In the genomic region with DNA sequence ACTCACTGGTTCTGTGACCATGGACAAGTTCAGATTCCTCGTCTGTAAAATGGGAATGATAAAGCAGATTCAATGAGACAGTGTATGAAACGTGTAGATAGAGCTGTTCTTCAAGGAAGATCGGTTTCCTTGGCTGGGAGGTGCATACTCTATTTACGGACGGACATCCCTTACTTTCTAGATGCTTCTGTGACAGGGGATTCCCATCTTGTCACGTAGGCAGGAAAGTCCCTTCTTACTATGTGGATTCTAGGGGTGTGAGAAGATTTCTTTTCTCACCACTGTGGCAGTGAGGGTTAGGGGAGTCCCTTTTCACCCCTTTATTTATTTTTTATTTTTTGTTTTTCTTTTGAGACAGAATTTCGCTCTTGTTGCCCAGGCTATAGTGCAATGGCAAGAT, we compare ENCODE assay signal across 11 cellular contexts.
DNase-seq lines count a peak whose midpoint lies in the region; ATAC-seq and TF ChIP-seq lines count a peak whose summit lies in the region.
"Had no signal": no experiment of that assay in that cellular context is flagged by ENCODE, and none has a peak within 500 bp of the region (broad histone marks: within the 10 kb centered on the region; RNA-seq: fewer than 3 reads in every experiment).

No MANE protein-coding gene starts in this region.

- H3K4me1 Mint-ChIP-seq in stimulated activated memory B cell treated with anti-CD40 and anti-IgM and Interleukin-4, amounts not matched to agents 10 μg/mL and 1 μg/mL and 100 μg/mL, for 72 hours = peaks cover 47% of the 10 kb centered on the region

- H3K9me3 ChIP-seq in uterus = peaks cover 0 to 6% of the 10 kb centered on the region in 2 donors
- H3K9me3 ChIP-seq: suprapubic skin had no signal

- no peak for TF ChIP-seq CTCF in uterus (IDR thresholded peaks at IDR 0.05)

- peak overlapping the region; percentile 26 for H3K4me3 Mint-ChIP-seq in stimulated activated memory B cell treated with anti-CD40 and anti-IgM and Interleukin-4, amounts not matched to agents 10 μg/mL and 1 μg/mL and 100 μg/mL, for 72 hours

- no peaks in the 10 kb centered on the region for H3K27me3 ChIP-seq in uterus
- H3K27me3 ChIP-seq: suprapubic skin had no signal

- no peaks in the 10 kb centered on the region for H3K27me3 Mint-ChIP-seq in stimulated activated memory B cell treated with anti-CD40 and anti-IgM and Interleukin-4, amounts not matched to agents 10 μg/mL and 1 μg/mL and 100 μg/mL, for 72 hours

- H3K36me3 ChIP-seq in uterus = no peaks in the 10 kb centered on the region
- H3K36me3 ChIP-seq: suprapubic skin had no signal

- DNase-seq in HPDE6-E6E7 (ENCODE audit: extremely low spot score) (no peak), uterus (no peak)
- no peak for DNase-seq in stimulated activated naive CD4-positive, alpha-beta T cell (lab: John Stamatoyannopoulos, UW)
- DNase-seq: effector CD4-positive, alpha-beta T cell; NCI-H146; stimulated activated CD4-positive, alpha-beta T cell treated with anti-CD3 and anti-CD28 coated beads, Interleukin-2, amount 100 ng/mL, for 48 hours had no signal

- TF ChIP-seq POLR2A in uterus (IDR thresholded peaks at IDR 0.05) = no peak

- H3K36me3 Mint-ChIP-seq in stimulated activated memory B cell treated with anti-CD40 and anti-IgM and Interleukin-4, amounts not matched to agents 10 μg/mL and 1 μg/mL and 100 μg/mL, for 72 hours = peaks cover 4% of the 10 kb centered on the region

- peak overlapping the region; percentile 74 for H3K27ac Mint-ChIP-seq in stimulated activated memory B cell treated with anti-CD40 and anti-IgM and Interleukin-4, amounts not matched to agents 10 μg/mL and 1 μg/mL and 100 μg/mL, for 72 hours

- H3K4me3 ChIP-seq in uterus = no peak overlapping the region
- H3K4me3 ChIP-seq: suprapubic skin had no signal

- no peak overlapping the region for H3K27ac ChIP-seq in uterus
- H3K27ac ChIP-seq: suprapubic skin had no signal

- no peaks in the 10 kb centered on the region for H3K4me1 ChIP-seq in uterus

- intact Hi-C loops in uterus (cut with DNase I; ENCODE audit: low total_unique reads) = no loop called here

- peak; percentile 85 for ATAC-seq in GM18907 (IDR thresholded peaks at IDR 0.05; ENCODE audit: unreplicated experiment)
- ATAC-seq in HG02571 (IDR thresholded peaks at IDR 0.05; ENCODE audit: unreplicated experiment) = peak; percentile 72
- ATAC-seq in HG03469 (IDR thresholded peaks at IDR 0.05; ENCODE audit: unreplicated experiment) = peak; percentile 51
- ATAC-seq in stimulated activated memory B cell treated with anti-CD40 and anti-IgM and Interleukin-4, amounts not matched to agents 10 μg/mL and 1 μg/mL and 100 μg/mL, for 72 hours = peak; percentile 60

- H3K9me3 Mint-ChIP-seq in stimulated activated memory B cell treated with anti-CD40 and anti-IgM and Interleukin-4, amounts not matched to agents 10 μg/mL and 1 μg/mL and 100 μg/mL, for 72 hours = no peaks in the 10 kb centered on the region
